In the genomic region with DNA sequence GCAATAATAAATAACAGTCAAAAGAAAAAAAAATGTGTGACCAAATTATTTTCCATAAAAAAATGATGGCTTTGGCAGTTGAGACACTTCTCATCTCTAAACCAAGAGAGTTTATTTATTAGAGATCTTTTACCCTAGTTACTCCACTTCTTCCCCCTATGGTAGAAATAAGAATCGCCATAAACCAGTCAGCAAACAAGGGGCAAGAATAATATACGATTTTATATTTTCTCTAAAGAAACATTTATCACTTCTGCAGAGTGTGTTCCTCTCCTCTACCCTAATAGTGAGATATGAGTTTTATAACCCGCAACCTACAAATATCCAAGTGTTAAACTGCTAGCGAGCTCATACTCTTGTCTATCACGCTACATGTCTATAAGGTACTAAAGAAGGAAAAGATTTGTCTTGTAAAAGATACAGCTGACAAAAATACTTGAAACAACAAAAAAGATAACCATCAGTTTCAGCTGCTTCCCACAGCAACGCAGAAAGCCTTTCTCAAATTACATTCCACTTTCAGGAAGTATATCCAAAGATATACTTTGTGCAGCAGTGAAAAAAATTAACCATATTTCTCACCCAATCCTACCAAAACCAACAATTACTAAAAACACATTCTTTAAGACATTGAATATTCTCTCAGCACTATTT, we compare ENCODE assay signal across 8 cellular contexts. TPM values are rescaled to one million over a fixed set of nuclear protein-coding genes. Genes with fewer than 3 reads are reported as not detected.
DNase-seq lines count a peak whose midpoint lies in the region; ATAC-seq, FAIRE-seq and TF ChIP-seq lines count a peak whose summit lies in the region.

No MANE protein-coding gene starts in this region.

- ATAC-seq in HG03342 (IDR thresholded peaks at IDR 0.05; ENCODE audit: unreplicated experiment), result no peak

- peaks cover 15% of the 10 kb centered on the region for H3K4me1 ChIP-seq in endothelial cell of umbilical vein (ENCODE audit: control insufficient read depth, extremely low read depth, insufficient read depth, low read length)

- DNase-seq in GM19239 (ENCODE audit: insufficient read length, low spot score) (no peak), endothelial cell of umbilical vein (ENCODE audit: low read depth, low spot score) (peak; percentile 72), skeletal muscle cell (ENCODE audit: low read depth) (no peak), 8988T (no peak), NCI-H345 treated with DMSO at 0.1 percent for 48 hours (lab: John Stamatoyannopoulos, UW; ENCODE audit: unreplicated experiment) (no peak), RPMI8226 (no peak)

- peak overlapping the region; percentile 94 for H3K27ac ChIP-seq in endothelial cell of umbilical vein (ENCODE audit: insufficient read depth, low read depth, low read length)

- intact Hi-C loops in endothelial cell of umbilical vein (cut with micrococcal nuclease), result loop anchor here (5.0 kb wide), 2 partner anchors 134 to 424 kb away; a partner anchor contains a TSS

- FAIRE-seq in GM19239 (lab: Jason Lieb, UNC) (peak; percentile 69), endothelial cell of umbilical vein (lab: Jason Lieb, UNC) (peak; percentile 33)

- peaks cover 39% of the 10 kb centered on the region for H3K79me2 ChIP-seq in endothelial cell of umbilical vein (ENCODE audit: control insufficient read depth, insufficient read depth, low read length)

- no peak for TF ChIP-seq CTCF in endothelial cell of umbilical vein (IDR thresholded peaks at IDR 0.05; ENCODE audit: extremely low read depth in 1 of 2, insufficient read depth in 1 of 2, low read depth in 1 of 2, low read length in 2 of 2)

- no peak overlapping the region for H2AFZ ChIP-seq in endothelial cell of umbilical vein (ENCODE audit: low read depth, low read length)

- peak overlapping the region; percentile 98 for H3K9ac ChIP-seq in endothelial cell of umbilical vein (replicated peaks; ENCODE audit: extremely low read depth, insufficient read depth, low read length)

- H4K20me1 ChIP-seq in endothelial cell of umbilical vein (replicated peaks; ENCODE audit: control insufficient read depth, extremely low read depth, insufficient read depth, low read length), result no peaks in the 10 kb centered on the region

- H3K27me3 ChIP-seq in endothelial cell of umbilical vein (ENCODE audit: control insufficient read depth in 2 of 2, insufficient read depth in 2 of 2, low read length in 2 of 2), result no peaks in the 10 kb centered on the region

- POLR2A ChIA-PET in endothelial cell of umbilical vein (lab: Charles Lee), result interaction anchor here (1.8 to 2.1 kb wide), 2 partner anchors 37 to 180 kb away, joined by 7 to 11 read pairs; a partner anchor contains a TSS

- no peak for TF ChIP-seq POLR2A in endothelial cell of umbilical vein (IDR thresholded peaks at IDR 0.05; ENCODE audit: low read depth, low read length)

- BruUV-seq in endothelial cell of umbilical vein (replicated peaks; lab: Mats Ljungman, UMichigan), result no TSS peak

- peak overlapping the region; percentile 74 to 98 (median 78) for H3K4me3 ChIP-seq in endothelial cell of umbilical vein (replicated peaks in 1 of 3; ENCODE audit: insufficient read depth in 1 of 3, low read depth in 1 of 3, low read length in 3 of 3)
- peak overlapping the region; percentile 93 for H3K4me3 ChIP-seq in skeletal muscle cell (ENCODE audit: low read depth, low read length)

- no peaks in the 10 kb centered on the region for H3K9me3 ChIP-seq in endothelial cell of umbilical vein (replicated peaks; ENCODE audit: control insufficient read depth, insufficient read depth, low read length)

- peak overlapping the region; percentile 100 for H3K4me2 ChIP-seq in endothelial cell of umbilical vein (ENCODE audit: insufficient read depth, low read length)

- dilution Hi-C loops in endothelial cell of umbilical vein (cut with MboI; ENCODE audit: extremely low pct_ligation_motif_present, low sequenced_read_pairs), result no loop called here

- H3K36me3 ChIP-seq in endothelial cell of umbilical vein (ENCODE audit: control insufficient read depth in 2 of 2, extremely low read depth in 1 of 2, insufficient read depth in 2 of 2, low read length in 2 of 2), result peaks cover 0 to 11% of the 10 kb centered on the region in 2 experiments

- H3K9me1 ChIP-seq in endothelial cell of umbilical vein (replicated peaks; ENCODE audit: control insufficient read depth, extremely low read depth, insufficient read depth, low read length), result peaks cover 4% of the 10 kb centered on the region

- CTCF ChIA-PET in endothelial cell of umbilical vein (lab: Charles Lee), result interaction anchor here (1.0 to 1.6 kb wide), 6 partner anchors 11 to 143 kb away, joined by 3 to 4 read pairs (median 4); no protein-coding TSS in a partner anchor

TF ChIP-seq in PFSK-1, 5 proteins besides CTCF, POLR2A, EP300 and RAD21 (continues in another document):
- TF ChIP-seq POLR2AphosphoS5 (IDR thresholded peaks at IDR 0.05; ENCODE audit: low read depth, low read length) (no peak), FOXP2 (optimal IDR thresholded peaks at IDR 0.05; ENCODE audit: borderline replicate concordance, extremely low read depth, extremely low read length, insufficient read depth) (no peak)

TF ChIP-seq in endothelial cell of umbilical vein, 7 proteins besides CTCF, POLR2A, EP300 and RAD21:
- TF ChIP-seq, protein P1, sequence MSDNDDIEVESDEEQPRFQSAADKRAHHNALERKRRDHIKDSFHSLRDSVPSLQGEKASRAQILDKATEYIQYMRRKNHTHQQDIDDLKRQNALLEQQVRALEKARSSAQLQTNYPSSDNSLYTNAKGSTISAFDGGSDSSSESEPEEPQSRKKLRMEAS (IDR thresholded peaks at IDR 0.05; ENCODE audit: insufficient read depth, insufficient read length), result no peak
- TF ChIP-seq FOS (IDR thresholded peaks at IDR 0.05; ENCODE audit: borderline replicate concordance, insufficient read depth, low read length) (no peak), GATA2 (IDR thresholded peaks at IDR 0.05; ENCODE audit: insufficient read depth, insufficient read length, low read depth, low read length) (peak; percentile 88), EZH2 (IDR thresholded peaks at IDR 0.05; ENCODE audit: borderline replicate concordance, low read depth, low read length, severe bottlenecking) (no peak), JUN (IDR thresholded peaks at IDR 0.05; ENCODE audit: borderline replicate concordance, insufficient read depth, insufficient read length, low read depth) (no peak), MYC (IDR thresholded peaks at IDR 0.05; ENCODE audit: low read depth, low read length) (no peak), POLR2AphosphoS5 (IDR thresholded peaks at IDR 0.05; ENCODE audit: insufficient read depth, low read depth, low read length) (no peak)

RNA-seq across cellular contexts. Expression of a gene that starts 2.2 kb away (rescaled TPM):
- 4.4 TPM for polyA plus RNA-seq in PFSK-1 (2012; ENCODE audit: insufficient read length, low read depth)
- 24.2 and 27.2 TPM in 2 replicates for total RNA-seq in endothelial cell of umbilical vein
- polyA plus RNA-seq in endothelial cell of umbilical vein, result 13.4 and 15.6 TPM in 2 replicates
- polyA plus RNA-seq in endothelial cell of umbilical vein (2011; cell fraction: cytosol; rRNA removed), result 11.0 and 12.1 TPM in 2 replicates
- polyA plus RNA-seq in endothelial cell of umbilical vein (2011; cell fraction: nucleus; rRNA removed), result 29.5 and 41.7 TPM in 2 replicates
- polyA plus RNA-seq in endothelial cell of umbilical vein (2012), result 25.8 TPM in 2 replicates
- polyA minus RNA-seq in endothelial cell of umbilical vein, result 20.7 and 26.7 TPM in 2 replicates
- 6.5 TPM for polyA minus RNA-seq in endothelial cell of umbilical vein (2011; cell fraction: cytosol; rRNA and poly(A)+ RNA removed)
- polyA minus RNA-seq in endothelial cell of umbilical vein (2011; cell fraction: nucleus; rRNA and poly(A)+ RNA removed), result 65.6 and 76.3 TPM in 2 replicates

RNA-seq across cellular contexts. Expression of a gene that starts 58.2 kb away (rescaled TPM):
- polyA plus RNA-seq in PFSK-1 (2012; ENCODE audit: insufficient read length, low read depth), result 39.1 TPM
- total RNA-seq in endothelial cell of umbilical vein, result 86.3 and 92.2 TPM in 2 replicates
- polyA plus RNA-seq in endothelial cell of umbilical vein, result 44.3 and 48.1 TPM in 2 replicates
- polyA plus RNA-seq in endothelial cell of umbilical vein (2011; cell fraction: cytosol; rRNA removed), result 86.2 and 101 TPM in 2 replicates
- 36.6 and 39.9 TPM in 2 replicates for polyA plus RNA-seq in endothelial cell of umbilical vein (2011; cell fraction: nucleus; rRNA removed)
- 99.2 and 114 TPM in 2 replicates for polyA plus RNA-seq in endothelial cell of umbilical vein (2012)
- polyA minus RNA-seq in endothelial cell of umbilical vein, result 61.4 and 70.9 TPM in 2 replicates
- polyA minus RNA-seq in endothelial cell of umbilical vein (2011; cell fraction: cytosol; rRNA and poly(A)+ RNA removed), result 12.9 TPM
- polyA minus RNA-seq in endothelial cell of umbilical vein (2011; cell fraction: nucleus; rRNA and poly(A)+ RNA removed), result 18.6 and 30.0 TPM in 2 replicates
